21 cellular contexts compared by ENCODE assay signal in genomic region chr7:157652954-157653826, GRCh38.
"Had no signal": no experiment of that assay in that cellular context is flagged by ENCODE, and none has a peak within 500 bp of the region (broad histone marks: within the 10 kb centered on the region; RNA-seq: fewer than 3 reads in every experiment).

No MANE protein-coding gene starts in this region.

- H3K27ac Mint-ChIP-seq: activated CD4-positive, alpha-beta memory T cell treated with anti-CD3 and anti-CD28 coated beads for 36 hours; activated naive CD4-positive, alpha-beta T cell treated with anti-CD3 and anti-CD28 coated beads for 36 hours; activated T-cell treated with anti-CD3 and anti-CD28 coated beads, Interleukin-2, amount 50 U/mL, for 72 hours; T-helper 17 cell had no signal

- DNase-seq: activated CD4-positive, alpha-beta memory T cell treated with anti-CD3 and anti-CD28 coated beads for 36 hours; activated CD4-positive, alpha-beta T cell treated with anti-CD3 and anti-CD28 coated beads for 48 hours; activated effector memory CD4-positive, alpha-beta T cell treated with Interleukin-2 at 50 U/mL for 16 hours; activated naive CD4-positive, alpha-beta T cell treated with anti-CD3 and anti-CD28 coated beads for 36 hours; activated T-cell treated with anti-CD3 and anti-CD28 coated beads, Interleukin-2, amount 50 U/mL, for 72 hours; anterior cingulate cortex; body of pancreas; dermis blood vessel endothelial cell; effector CD8-positive, alpha-beta T cell; foreskin keratinocyte; left lung; stimulated activated CD4-positive, alpha-beta T cell treated with anti-CD3 and anti-CD28 coated beads, Interleukin-4, amount 100 ng/mL, for 24 hours; stomach; SW 1271; T-helper 17 cell; uterus had no signal

- H3K36me3 ChIP-seq: cardiac muscle cell, left lung, prostate gland, suprapubic skin, uterus had no signal

- H3K4me3 ChIP-seq: body of pancreas, cardiac muscle cell, left lung, prostate gland, stomach, suprapubic skin, tibial nerve, uterus had no signal

- H3K9me3 Mint-ChIP-seq: activated CD4-positive, alpha-beta memory T cell treated with anti-CD3 and anti-CD28 coated beads for 36 hours; activated naive CD4-positive, alpha-beta T cell treated with anti-CD3 and anti-CD28 coated beads for 36 hours; activated T-cell treated with anti-CD3 and anti-CD28 coated beads, Interleukin-2, amount 50 U/mL, for 72 hours; neural crest cell had no signal

- ATAC-seq: activated T-cell treated with anti-CD3 and anti-CD28 coated beads, Interleukin-2, amount 50 U/mL, for 72 hours; body of pancreas; foreskin keratinocyte; left lung; T-helper 17 cell had no signal

- H3K4me3 Mint-ChIP-seq: activated CD4-positive, alpha-beta memory T cell treated with anti-CD3 and anti-CD28 coated beads for 36 hours; activated naive CD4-positive, alpha-beta T cell treated with anti-CD3 and anti-CD28 coated beads for 36 hours; activated T-cell treated with anti-CD3 and anti-CD28 coated beads, Interleukin-2, amount 50 U/mL, for 72 hours; neural crest cell; T-helper 17 cell had no signal

- H3K36me3 Mint-ChIP-seq: activated CD4-positive, alpha-beta memory T cell treated with anti-CD3 and anti-CD28 coated beads for 36 hours had no signal

- H3K4me1 ChIP-seq: body of pancreas, foreskin keratinocyte, left lung, prostate gland, stomach, suprapubic skin, tibial nerve, uterus had no signal

- H3K27me3 Mint-ChIP-seq: activated CD4-positive, alpha-beta memory T cell treated with anti-CD3 and anti-CD28 coated beads for 36 hours; T-helper 17 cell had no signal

- H3K4me1 Mint-ChIP-seq: neural crest cell, T-helper 17 cell had no signal

- H3K9me3 ChIP-seq: body of pancreas, left lung, prostate gland, stomach, suprapubic skin, uterus had no signal
